ENCODE assay signal across 8 cellular contexts in the genomic region with DNA sequence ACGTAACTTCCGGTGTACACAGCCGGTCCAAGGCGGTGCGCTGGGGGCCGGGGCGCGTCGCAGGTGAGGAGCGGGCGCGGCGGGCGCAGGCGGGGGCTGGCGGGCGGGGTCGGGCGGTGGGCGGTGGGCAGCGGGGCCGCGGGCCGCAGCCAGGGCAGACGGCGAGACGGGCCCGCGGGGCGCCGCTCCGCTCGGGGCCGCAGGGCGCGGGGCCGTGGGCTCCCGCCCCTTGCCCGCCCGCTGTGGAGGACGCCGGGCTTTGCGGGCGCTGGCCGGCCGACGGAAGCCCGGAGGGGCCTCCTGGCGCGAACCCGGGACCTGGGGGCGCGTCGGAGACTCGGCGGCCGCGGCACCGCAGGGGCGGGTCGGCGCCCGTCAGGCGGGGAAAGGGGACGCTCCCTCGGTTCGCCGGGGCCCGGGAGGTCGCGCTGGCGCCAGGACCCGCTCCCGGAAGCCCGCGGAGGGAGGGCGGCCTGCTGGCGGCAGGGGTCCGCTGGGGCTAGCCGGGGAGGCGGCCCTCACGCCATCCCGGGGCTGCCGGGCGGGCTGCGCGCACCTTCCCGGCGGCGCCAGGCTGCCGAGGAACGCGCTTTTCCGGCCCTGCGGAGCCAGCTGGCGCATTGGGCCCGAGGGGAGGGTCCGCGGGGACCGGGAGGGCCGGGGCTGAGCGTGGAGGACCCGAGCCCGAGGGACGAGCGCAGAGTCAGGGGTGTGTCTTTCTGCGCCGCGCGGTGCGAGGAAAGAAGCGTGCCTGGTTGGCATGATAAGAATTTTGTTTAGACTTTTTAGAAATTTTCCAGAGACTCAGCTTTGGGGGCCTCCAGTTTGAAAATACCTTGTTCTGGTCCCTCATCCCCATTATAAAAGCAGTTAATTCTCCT. TPM values are rescaled to one million over a fixed set of nuclear protein-coding genes. Genes with fewer than 3 reads are reported as not detected.
DNase-seq lines count a peak whose midpoint lies in the region; ATAC-seq and TF ChIP-seq lines count a peak whose summit lies in the region.

A gene with protein sequence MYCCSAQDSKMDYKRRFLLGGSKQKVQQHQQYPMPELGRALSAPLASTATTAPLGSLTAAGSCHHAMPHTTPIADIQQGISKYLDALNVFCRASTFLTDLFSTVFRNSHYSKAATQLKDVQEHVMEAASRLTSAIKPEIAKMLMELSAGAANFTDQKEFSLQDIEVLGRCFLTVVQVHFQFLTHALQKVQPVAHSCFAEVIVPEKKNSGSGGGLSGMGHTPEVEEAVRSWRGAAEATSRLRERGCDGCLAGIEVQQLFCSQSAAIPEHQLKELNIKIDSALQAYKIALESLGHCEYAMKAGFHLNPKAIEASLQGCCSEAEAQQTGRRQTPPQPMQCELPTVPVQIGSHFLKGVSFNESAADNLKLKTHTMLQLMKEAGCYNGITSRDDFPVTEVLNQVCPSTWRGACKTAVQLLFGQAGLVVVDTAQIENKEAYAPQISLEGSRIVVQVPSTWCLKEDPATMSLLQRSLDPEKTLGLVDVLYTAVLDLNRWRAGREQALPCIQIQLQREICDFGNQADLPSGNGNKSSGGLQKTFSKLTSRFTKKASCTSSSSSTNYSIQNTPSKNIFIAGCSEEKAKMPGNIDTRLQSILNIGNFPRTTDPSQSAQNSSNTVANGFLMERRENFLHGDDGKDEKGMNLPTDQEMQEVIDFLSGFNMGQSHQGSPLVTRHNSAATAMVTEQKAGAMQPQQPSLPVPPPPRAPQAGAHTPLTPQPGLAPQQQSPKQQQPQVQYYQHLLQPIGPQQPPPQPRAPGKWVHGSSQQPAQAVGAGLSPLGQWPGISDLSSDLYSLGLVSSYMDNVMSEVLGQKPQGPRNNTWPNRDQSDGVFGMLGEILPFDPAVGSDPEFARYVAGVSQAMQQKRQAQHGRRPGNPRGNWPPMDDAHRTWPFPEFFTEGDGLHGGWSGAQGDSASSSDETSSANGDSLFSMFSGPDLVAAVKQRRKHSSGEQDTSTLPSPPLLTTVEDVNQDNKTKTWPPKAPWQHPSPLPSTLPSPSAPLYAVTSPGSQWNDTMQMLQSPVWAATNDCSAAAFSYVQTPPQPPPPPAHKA (N-terminal part only) (plus strand): TSS at position 3 of the 881 bp plus-strand sequence. CDS start 45,920 bp downstream, outside the sequence.

- no peak for TF ChIP-seq CTCF in fibroblast of lung (conservative IDR thresholded peaks at IDR 0.05 in 1 of 2, IDR thresholded peaks at IDR 0.05 in 1 of 2; ENCODE audit: low read depth in 1 of 2, low read length in 2 of 2)
- TF ChIP-seq CTCF in thyroid gland (IDR thresholded peaks at IDR 0.05) = no peak

- H3K27me3 Mint-ChIP-seq in natural killer cell treated with Interleukin-12 subunit alpha and Interleukin-12 subunit beta and Interleukin-15 and Interleukin-18, amount 100 ng/mL, for 72 hours = no peaks in the 10 kb centered on the region

- peak within 1 kb of the TSS; percentile 92 for H3K4me3 Mint-ChIP-seq in natural killer cell treated with Interleukin-12 subunit alpha and Interleukin-12 subunit beta and Interleukin-15 and Interleukin-18, amount 100 ng/mL, for 72 hours

- peak within 1 kb of the TSS; percentile 88 for H3K27ac ChIP-seq in fibroblast of lung (ENCODE audit: insufficient read depth, low read length)
- H3K27ac ChIP-seq in thyroid gland = peak within 1 kb of the TSS; percentile 93 to 98 (median 96)

- H2AFZ ChIP-seq in fibroblast of lung (ENCODE audit: low read length) = peak within 1 kb of the TSS; percentile 71

- H3K36me3 Mint-ChIP-seq in natural killer cell treated with Interleukin-12 subunit alpha and Interleukin-12 subunit beta and Interleukin-15 and Interleukin-18, amount 100 ng/mL, for 72 hours = no peaks in the 10 kb centered on the region

- peak in 1 of 2 donors; percentile 26 for TF ChIP-seq POLR2A in thyroid gland (IDR thresholded peaks at IDR 0.05)

- intact Hi-C loops in thyroid gland (cut with DNase I) = loop anchor here (10.0 kb wide), 1 partner anchor 80 kb away; no protein-coding TSS in a partner anchor

- peak within 1 kb of the TSS; percentile 69 to 88 (median 80) for H3K4me3 ChIP-seq in fibroblast of lung (replicated peaks in 1 of 4; ENCODE audit: control extremely low read depth in 1 of 4, insufficient read depth in 1 of 4, low read depth in 3 of 4, low read length in 4 of 4)
- peak within 1 kb of the TSS; percentile 81 to 98 (median 87) for H3K4me3 ChIP-seq in thyroid gland (replicated peaks in 1 of 3)

- H3K9me3 ChIP-seq in fibroblast of lung (ENCODE audit: control insufficient read depth, insufficient read depth, low read depth, low read length) (no peaks in the 10 kb centered on the region), thyroid gland (no peaks in the 10 kb centered on the region)

- H3K27me3 ChIP-seq in fibroblast of lung (ENCODE audit: control insufficient read depth, insufficient read depth, low read length) = no peaks in the 10 kb centered on the region
- no peaks in the 10 kb centered on the region for H3K27me3 ChIP-seq in thyroid gland

- H4K20me1 ChIP-seq in fibroblast of lung (ENCODE audit: control insufficient read depth, extremely low read depth, insufficient read depth, low read length) = no peaks in the 10 kb centered on the region

- DNase-seq in SHP77 (lab: John Stamatoyannopoulos, UW) = peak; percentile 80 to 83
- no peak for DNase-seq in SHP77 treated with DMSO at 0.1 percent for 48 hours (lab: John Stamatoyannopoulos, UW)
- peak; percentile 41 for DNase-seq in NCI-H460 (ENCODE audit: extremely low read depth, low read depth)
- peak; percentile 51 to 66 for DNase-seq in activated T-cell treated with anti-CD3 and anti-CD28 coated beads, Interleukin-2, amount 50 U/mL, for 48 hours
- peak; percentile 38 for DNase-seq in fibroblast of lung (ENCODE audit: low read depth in 2 of 2)
- DNase-seq in natural killer cell treated with Interleukin-12 subunit alpha and Interleukin-12 subunit beta and Interleukin-15 and Interleukin-18, amount 100 ng/mL, for 72 hours (ENCODE audit: low spot score) = peak; percentile 67
- DNase-seq in thyroid gland = peak; percentile 89 to 91

- H3K9me3 Mint-ChIP-seq in natural killer cell treated with Interleukin-12 subunit alpha and Interleukin-12 subunit beta and Interleukin-15 and Interleukin-18, amount 100 ng/mL, for 72 hours = no peaks in the 10 kb centered on the region

- peaks cover 2% of the 10 kb centered on the region for H3K4me1 ChIP-seq in fibroblast of lung (ENCODE audit: control insufficient read depth, extremely low read depth, insufficient read depth, low read length)
- peaks cover 5 to 27% of the 10 kb centered on the region in 2 donors for H3K4me1 ChIP-seq in thyroid gland

- WGBS in thyroid gland, 2 donors = 1% methylated on average over 22 to 26 of the region's 112 CpGs

- ATAC-seq in HG02885 (IDR thresholded peaks at IDR 0.05; ENCODE audit: poor library complexity, unreplicated experiment) = peak; percentile 91
- ATAC-seq in natural killer cell treated with Interleukin-12 subunit alpha and Interleukin-12 subunit beta and Interleukin-15 and Interleukin-18, amount 100 ng/mL, for 72 hours = peak; percentile 96

- peaks cover 10% of the 10 kb centered on the region for H3K79me2 ChIP-seq in fibroblast of lung (ENCODE audit: control insufficient read depth, insufficient read depth, low read length)

- H3K36me3 ChIP-seq in fibroblast of lung (ENCODE audit: control insufficient read depth, insufficient read depth, low read length) (no peaks in the 10 kb centered on the region), thyroid gland (no peaks in the 10 kb centered on the region)

- H3K4me2 ChIP-seq in fibroblast of lung (ENCODE audit: extremely low read depth, insufficient read depth, low read length) = peak within 1 kb of the TSS; percentile 97

- peak within 1 kb of the TSS; percentile 82 to 86 for H3K27ac Mint-ChIP-seq in natural killer cell treated with Interleukin-12 subunit alpha and Interleukin-12 subunit beta and Interleukin-15 and Interleukin-18, amount 100 ng/mL, for 72 hours

- H3K9ac ChIP-seq in fibroblast of lung (ENCODE audit: insufficient read depth, low read length) = peak within 1 kb of the TSS; percentile 88

- peaks cover 10 to 12% of the 10 kb centered on the region in 2 donors for H3K4me1 Mint-ChIP-seq in natural killer cell treated with Interleukin-12 subunit alpha and Interleukin-12 subunit beta and Interleukin-15 and Interleukin-18, amount 100 ng/mL, for 72 hours (ENCODE audit: low read depth in 2 of 2)

RNA-seq across cellular contexts. Expression of the gene that starts here (rescaled TPM):
- 6.7 and 7.4 TPM in 2 replicates for total RNA-seq in NCI-H460 (2014; rRNA removed; shearing (Covaris generic))
- 3.5 and 3.8 TPM in 2 replicates for polyA plus RNA-seq in NCI-H460 (2014; cell fraction: nucleus; rRNA removed)
- total RNA-seq in fibroblast of lung = 8.5 and 10.9 TPM in 2 replicates
- 7.2 and 8.0 TPM in 2 replicates for polyA plus RNA-seq in fibroblast of lung
- polyA plus RNA-seq in fibroblast of lung (2012) = 6.5 and 6.8 TPM in 2 replicates
- polyA minus RNA-seq in fibroblast of lung (ENCODE audit: low replicate concordance) = 8.1 and 8.6 TPM in 2 replicates
- 10 to 100 TPM in 1 of 2 donors, 1 to 10 TPM in 1; 9.6 to 13.3 TPM for total RNA-seq in natural killer cell treated with Interleukin-12 subunit alpha and Interleukin-12 subunit beta and Interleukin-15 and Interleukin-18, amount 100 ng/mL, for 72 hours
- 10 to 100 TPM; 24.7 to 43.5 (median 30.9) TPM for total RNA-seq in thyroid gland
